In genomic region chr9:105064248-105065118, GRCh38 we compare ENCODE assay signal across 8 cellular contexts.
DNase-seq lines count a peak whose midpoint lies in the region; ATAC-seq, FAIRE-seq and TF ChIP-seq lines count a peak whose summit lies in the region.

No MANE protein-coding gene starts in this region.

- H3K27ac Mint-ChIP-seq in dendritic cell treated with granulocyte-macrophage colony-stimulating factor and Interleukin-4, amounts not matched to agents 40 ng/mL and 50 ng/mL, for 4 days = peak overlapping the region; percentile 92

- H3K9me3 ChIP-seq in OCI-LY3 (ENCODE audit: insufficient read depth, low read length) = no peaks in the 10 kb centered on the region
- H3K9me3 ChIP-seq in liver (ENCODE audit: control insufficient read depth in 4 of 4, low read length in 3 of 4) = no peaks in the 10 kb centered on the region

- peaks cover 67% of the 10 kb centered on the region for H3K4me1 Mint-ChIP-seq in dendritic cell treated with granulocyte-macrophage colony-stimulating factor and Interleukin-4, amounts not matched to agents 40 ng/mL and 50 ng/mL, for 4 days (ENCODE audit: low read depth)

- no peaks in the 10 kb centered on the region for H3K79me2 ChIP-seq in OCI-LY3 (ENCODE audit: low read length)

- H3K27me3 ChIP-seq in OCI-LY3 (ENCODE audit: low read depth, low read length) (no peaks in the 10 kb centered on the region), liver (ENCODE audit: control insufficient read depth in 4 of 4, insufficient read depth in 4 of 4, low read length in 3 of 4) (no peaks in the 10 kb centered on the region)

- H2AFZ ChIP-seq in OCI-LY3 (ENCODE audit: low read depth, low read length) = peak overlapping the region; percentile 76

- no peaks in the 10 kb centered on the region for H3K36me3 ChIP-seq in OCI-LY3 (replicated peaks; ENCODE audit: low read depth, low read length)
- no peaks in the 10 kb centered on the region for H3K36me3 ChIP-seq in liver (ENCODE audit: control insufficient read depth in 4 of 4, insufficient read depth in 3 of 4, low read depth in 1 of 4, low read length in 3 of 4)

- H3K4me3 Mint-ChIP-seq in dendritic cell treated with granulocyte-macrophage colony-stimulating factor and Interleukin-4, amounts not matched to agents 40 ng/mL and 50 ng/mL, for 4 days = peak overlapping the region; percentile 54

- H3K4me1 ChIP-seq in OCI-LY3 (ENCODE audit: low read length) (peaks cover 18% of the 10 kb centered on the region), liver (ENCODE audit: control insufficient read depth in 4 of 4, insufficient read depth in 4 of 4, low read length in 3 of 4) (peaks cover 20 to 27% (median 21%) of the 10 kb centered on the region in 4 donors)

- intact Hi-C loops in dendritic cell treated with granulocyte-macrophage colony-stimulating factor and Interleukin-4, amounts not matched to agents 40 ng/mL and 50 ng/mL, for 4 days (cut with micrococcal nuclease) = loop anchor here (5.0 kb wide), 4 partner anchors 57 to 137 kb away; partner anchors contain the start of gene ABCA1

- H3K27ac ChIP-seq in OCI-LY3 (ENCODE audit: low read length) (peak overlapping the region; percentile 11; the same call in 1 of the 2 replicates), liver (ENCODE audit: low read depth in 1 of 2, low read length in 2 of 2) (peak overlapping the region; percentile 61 to 71), substantia nigra (ENCODE audit: low read depth, low read length, poor library complexity, severe bottlenecking) (peak overlapping the region; percentile 55)

- no peaks in the 10 kb centered on the region for H3K9me3 Mint-ChIP-seq in dendritic cell treated with granulocyte-macrophage colony-stimulating factor and Interleukin-4, amounts not matched to agents 40 ng/mL and 50 ng/mL, for 4 days

- peak; percentile 49 to 72 for TF ChIP-seq RAD21 in liver (IDR thresholded peaks at IDR 0.05)

- FAIRE-seq in GM19239 (lab: Jason Lieb, UNC) = no peak

- H4K20me1 ChIP-seq in OCI-LY3 (ENCODE audit: insufficient read depth, low read length) = no peaks in the 10 kb centered on the region

- peaks cover 4% of the 10 kb centered on the region for H3K27me3 Mint-ChIP-seq in dendritic cell treated with granulocyte-macrophage colony-stimulating factor and Interleukin-4, amounts not matched to agents 40 ng/mL and 50 ng/mL, for 4 days

- H3K9ac ChIP-seq in OCI-LY3 (ENCODE audit: low read length) (no peak overlapping the region; the same call in 1 of the 2 replicates), liver (ENCODE audit: low read depth in 1 of 2, low read length in 2 of 2) (no peak overlapping the region)

- H3K4me3 ChIP-seq in OCI-LY3 (ENCODE audit: low read length) (peak overlapping the region; percentile 27; the same call in 1 of the 2 replicates), liver (ENCODE audit: low read depth in 1 of 3, low read length in 3 of 3) (peak overlapping the region in 1 of 3 donors; percentile 14)

- DNase-seq in DMS79 treated with DMSO at 0.1 percent for 48 hours (lab: John Stamatoyannopoulos, UW) (peak; percentile 59), HuH-7.5 (ENCODE audit: low spot score) (peak; percentile 44), substantia nigra (lab: John Stamatoyannopoulos, UW) (peak; percentile 15 to 92 (median 78)), GM19239 (ENCODE audit: insufficient read length, low spot score) (no peak)

- ATAC-seq in GM18517 (IDR thresholded peaks at IDR 0.05; ENCODE audit: unreplicated experiment) = no peak

- TF ChIP-seq CTCF in OCI-LY3 (IDR thresholded peaks at IDR 0.05; ENCODE audit: low read depth, low read length) = no peak
- peak; percentile 13 for TF ChIP-seq CTCF in liver (IDR thresholded peaks at IDR 0.05; ENCODE audit: low read depth, low read length, missing input control)

- peak overlapping the region; percentile 44 for H3K4me2 ChIP-seq in OCI-LY3 (ENCODE audit: low read length)

- H3K36me3 Mint-ChIP-seq in dendritic cell treated with granulocyte-macrophage colony-stimulating factor and Interleukin-4, amounts not matched to agents 40 ng/mL and 50 ng/mL, for 4 days (ENCODE audit: low read depth) = no peaks in the 10 kb centered on the region

- WGBS in liver = 18% methylated on average over 12 of the region's 12 CpGs

TF ChIP-seq in liver, 16 proteins besides CTCF, POLR2A, EP300 and RAD21:
- TF ChIP-seq ZBTB33 (IDR thresholded peaks at IDR 0.05) (peak; percentile 55), HNF4A (conservative IDR thresholded peaks at IDR 0.05) (peak; percentile 66 to 80), HNF4G (IDR thresholded peaks at IDR 0.05) (peak; percentile 68), FOXA1 (IDR thresholded peaks at IDR 0.05) (no peak), NR2F2 (IDR thresholded peaks at IDR 0.05) (peak; percentile 62), JUND (IDR thresholded peaks at IDR 0.05) (peak; percentile 58 to 76), YY1 (IDR thresholded peaks at IDR 0.05) (peak; percentile 38), EGR1 (IDR thresholded peaks at IDR 0.05; ENCODE audit: low read depth in 2 of 2) (no peak), GABPA (IDR thresholded peaks at IDR 0.05 in 1 of 2, conservative IDR thresholded peaks at IDR 0.05 in 1 of 2) (no peak), FOXA2 (IDR thresholded peaks at IDR 0.05) (no peak), RXRA (IDR thresholded peaks at IDR 0.05) (peak; percentile 97 to 98), SP1 (IDR thresholded peaks at IDR 0.05) (peak; percentile 91), TAF1 (conservative IDR thresholded peaks at IDR 0.05) (peak; percentile 53)
- TF ChIP-seq, protein P1, sequence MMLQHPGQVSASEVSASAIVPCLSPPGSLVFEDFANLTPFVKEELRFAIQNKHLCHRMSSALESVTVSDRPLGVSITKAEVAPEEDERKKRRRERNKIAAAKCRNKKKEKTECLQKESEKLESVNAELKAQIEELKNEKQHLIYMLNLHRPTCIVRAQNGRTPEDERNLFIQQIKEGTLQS (IDR thresholded peaks at IDR 0.05) = peak; percentile 61
- TF ChIP-seq, protein P2, sequence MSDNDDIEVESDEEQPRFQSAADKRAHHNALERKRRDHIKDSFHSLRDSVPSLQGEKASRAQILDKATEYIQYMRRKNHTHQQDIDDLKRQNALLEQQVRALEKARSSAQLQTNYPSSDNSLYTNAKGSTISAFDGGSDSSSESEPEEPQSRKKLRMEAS (IDR thresholded peaks at IDR 0.05) = peak; percentile 60
- TF ChIP-seq, protein P3, sequence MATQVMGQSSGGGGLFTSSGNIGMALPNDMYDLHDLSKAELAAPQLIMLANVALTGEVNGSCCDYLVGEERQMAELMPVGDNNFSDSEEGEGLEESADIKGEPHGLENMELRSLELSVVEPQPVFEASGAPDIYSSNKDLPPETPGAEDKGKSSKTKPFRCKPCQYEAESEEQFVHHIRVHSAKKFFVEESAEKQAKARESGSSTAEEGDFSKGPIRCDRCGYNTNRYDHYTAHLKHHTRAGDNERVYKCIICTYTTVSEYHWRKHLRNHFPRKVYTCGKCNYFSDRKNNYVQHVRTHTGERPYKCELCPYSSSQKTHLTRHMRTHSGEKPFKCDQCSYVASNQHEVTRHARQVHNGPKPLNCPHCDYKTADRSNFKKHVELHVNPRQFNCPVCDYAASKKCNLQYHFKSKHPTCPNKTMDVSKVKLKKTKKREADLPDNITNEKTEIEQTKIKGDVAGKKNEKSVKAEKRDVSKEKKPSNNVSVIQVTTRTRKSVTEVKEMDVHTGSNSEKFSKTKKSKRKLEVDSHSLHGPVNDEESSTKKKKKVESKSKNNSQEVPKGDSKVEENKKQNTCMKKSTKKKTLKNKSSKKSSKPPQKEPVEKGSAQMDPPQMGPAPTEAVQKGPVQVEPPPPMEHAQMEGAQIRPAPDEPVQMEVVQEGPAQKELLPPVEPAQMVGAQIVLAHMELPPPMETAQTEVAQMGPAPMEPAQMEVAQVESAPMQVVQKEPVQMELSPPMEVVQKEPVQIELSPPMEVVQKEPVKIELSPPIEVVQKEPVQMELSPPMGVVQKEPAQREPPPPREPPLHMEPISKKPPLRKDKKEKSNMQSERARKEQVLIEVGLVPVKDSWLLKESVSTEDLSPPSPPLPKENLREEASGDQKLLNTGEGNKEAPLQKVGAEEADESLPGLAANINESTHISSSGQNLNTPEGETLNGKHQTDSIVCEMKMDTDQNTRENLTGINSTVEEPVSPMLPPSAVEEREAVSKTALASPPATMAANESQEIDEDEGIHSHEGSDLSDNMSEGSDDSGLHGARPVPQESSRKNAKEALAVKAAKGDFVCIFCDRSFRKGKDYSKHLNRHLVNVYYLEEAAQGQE (IDR thresholded peaks at IDR 0.05) = no peak

Comparison
In these comparisons a context has a peak if more than half of its experiments do, and no peak if none do; other contexts are left out.
1. H3K27ac ChIP-seq: peak in every context shown above with its lines; median percentile 66 in liver; 55 in substantia nigra; 11 in OCI-LY3.